ENCODE assay signal across 22 cellular contexts in genomic region chr19:48890551-48890950, GRCh38. TPM values are rescaled to one million over a fixed set of nuclear protein-coding genes. Genes with fewer than 3 reads are reported as not detected.
DNase-seq lines count a peak whose midpoint lies in the region; ATAC-seq, FAIRE-seq and TF ChIP-seq lines count a peak whose summit lies in the region.
"Had no signal": no experiment of that assay in that cellular context is flagged by ENCODE, and none has a peak within 500 bp of the region (broad histone marks: within the 10 kb centered on the region; RNA-seq: fewer than 3 reads in every experiment).

No MANE protein-coding gene starts in this region.

- H3K9ac ChIP-seq in GM12878 (ENCODE audit: control insufficient read depth, insufficient read depth, low read length) (no peak overlapping the region), mesenchymal stem cell (ENCODE audit: low read length) (no peak overlapping the region)
- H3K9ac ChIP-seq: BLaER1, GM23248 had no signal

- no peak overlapping the region for H2BK15ac ChIP-seq in mesenchymal stem cell (ENCODE audit: low read depth, poor library complexity, severe bottlenecking)

- H2BK5ac ChIP-seq in mesenchymal stem cell (ENCODE audit: low read depth, low read length, poor library complexity, severe bottlenecking) = no peak overlapping the region

- H3K4me2 ChIP-seq in GM12878 (ENCODE audit: control insufficient read depth, insufficient read depth) (no peak overlapping the region), mesenchymal stem cell (ENCODE audit: low read length, poor library complexity, severe bottlenecking) (no peak overlapping the region)

- H2AFZ ChIP-seq in GM12878 (ENCODE audit: control insufficient read depth, low read depth, low read length) (no peak overlapping the region), mesenchymal stem cell (ENCODE audit: low read depth, low read length) (no peak overlapping the region)
- H2AFZ ChIP-seq: GM23248 had no signal

- no peaks in the 10 kb centered on the region for H3K36me3 Mint-ChIP-seq in activated T-helper 1 cell treated with anti-CD3 and anti-CD28 coated beads, Interleukin-12 subunit alpha, Interleukin-12 subunit beta, Interleukin-2, Interleukin-4 antibody, amounts not matched to agents 30 ng/mL and 10 ng/mL and 1 ng/mL, durations not matched to agents 14 hours and 24 hours and 36 hours (ENCODE audit: low read depth)
- H3K36me3 Mint-ChIP-seq: CD4-positive, alpha-beta memory T cell had no signal

- no peak for TF ChIP-seq EP300 in GM12878 (IDR thresholded peaks at IDR 0.05; ENCODE audit: borderline replicate concordance in 1 of 2, control insufficient read depth in 1 of 2, low read depth in 2 of 2, low read length in 2 of 2)

- SMC1A ChIA-PET in GM12878 (lab: Charles Lee; ENCODE audit: uncharacterized antibody, unreplicated experiment) = interaction anchor here (1.9 kb wide), 1 partner anchor 15 kb away, joined by 4 read pairs; no protein-coding TSS in a partner anchor

- H4K91ac ChIP-seq in mesenchymal stem cell (ENCODE audit: low read length) = no peak overlapping the region

- RAD21 ChIA-PET in GM12878 (lab: Charles Lee; ENCODE audit: unreplicated experiment) = interaction anchor here (0.7 kb wide), 1 partner anchor 556 kb away, joined by 3 read pairs; no protein-coding TSS in a partner anchor

- no TSS peak for BruUV-seq in GM12878 (replicated peaks; lab: Mats Ljungman, UMichigan)

- no peaks in the 10 kb centered on the region for H3K27me3 ChIP-seq in GM12878 (replicated peaks in 1 of 2; ENCODE audit: control insufficient read depth in 2 of 2, insufficient read depth in 2 of 2, low read length in 1 of 2)
- peaks cover 0 to 9% of the 10 kb centered on the region in 2 experiments for H3K27me3 ChIP-seq in mesenchymal stem cell (ENCODE audit: control insufficient read depth in 1 of 2, insufficient read depth in 1 of 2, low read length in 2 of 2)

- no peaks in the 10 kb centered on the region for H3K79me1 ChIP-seq in mesenchymal stem cell (replicated peaks; ENCODE audit: low read length, poor library complexity, severe bottlenecking)

- H3K4me1 ChIP-seq in GM12878 (ENCODE audit: control insufficient read depth, insufficient read depth, low read length) (peaks cover 10% of the 10 kb centered on the region), mesenchymal stem cell (ENCODE audit: control insufficient read depth, insufficient read depth, low read depth, low read length) (peaks cover 4% of the 10 kb centered on the region)

- H3K18ac ChIP-seq in mesenchymal stem cell (ENCODE audit: low read depth in 1 of 2, low read length in 2 of 2) = no peak overlapping the region

- ATAC-seq in GM12878 (no peak), GM18858 (IDR thresholded peaks at IDR 0.05; ENCODE audit: unreplicated experiment) (no peak)

- H3K27me3 Mint-ChIP-seq in activated T-helper 1 cell treated with anti-CD3 and anti-CD28 coated beads, Interleukin-12 subunit alpha, Interleukin-12 subunit beta, Interleukin-2, Interleukin-4 antibody, amounts not matched to agents 30 ng/mL and 10 ng/mL and 1 ng/mL, durations not matched to agents 14 hours and 24 hours and 36 hours (ENCODE audit: insufficient read depth) = peaks cover 18% of the 10 kb centered on the region

- intact Hi-C loops in GM12878 (cut with micrococcal nuclease; ENCODE audit: unreplicated experiment) = no loop called here
- intact Hi-C loops in activated T-helper 1 cell treated with anti-CD3 and anti-CD28 coated beads, Interleukin-12 subunit alpha, Interleukin-12 subunit beta, Interleukin-2, Interleukin-4 antibody, amounts not matched to agents 30 ng/mL and 10 ng/mL and 1 ng/mL, durations not matched to agents 14 hours and 24 hours and 36 hours (cut with micrococcal nuclease) = no loop called here

- H3K23ac ChIP-seq in mesenchymal stem cell (ENCODE audit: low read length in 2 of 2) = no peak overlapping the region

- peak overlapping the region in 1 of 2 experiments; percentile 32 for H3K14ac ChIP-seq in mesenchymal stem cell (ENCODE audit: low read length in 2 of 2)

- H3K4me3 ChIP-seq in GM12878 (no peak overlapping the region), mesenchymal stem cell (ENCODE audit: insufficient read depth in 1 of 2, low read depth in 1 of 2, low read length in 2 of 2) (no peak overlapping the region)
- H3K4me3 ChIP-seq: BLaER1, GM23248 had no signal

- peak; percentile 50 for DNase-seq in NCI-H82 (lab: John Stamatoyannopoulos, UW)
- no peak for DNase-seq in NCI-H82 treated with DMSO at 0.1 percent for 48 hours (lab: John Stamatoyannopoulos, UW; ENCODE audit: unreplicated experiment)
- DNase-seq in GM12878 (ENCODE audit: low read depth, low spot score) = no peak
- DNase-seq in mesenchymal stem cell = no peak
- DNase-seq in activated T-helper 1 cell treated with anti-CD3 and anti-CD28 coated beads, Interleukin-12 subunit alpha, Interleukin-12 subunit beta, Interleukin-2, Interleukin-4 antibody, amounts not matched to agents 30 ng/mL and 10 ng/mL and 1 ng/mL, durations not matched to agents 14 hours and 24 hours and 36 hours (ENCODE audit: low spot score) = no peak
- no peak for DNase-seq in dermis blood vessel endothelial cell
- no peak for DNase-seq in anterior cingulate cortex (lab: John Stamatoyannopoulos, UW)
- DNase-seq: 8988T, DMS79 treated with DMSO at 0.1 percent for 48 hours, GM23248, KBM-7, NCI-H1417, NCI-H187, NCI-H2107, NCI-H510A treated with DMSO at 0.1 percent for 48 hours, NCI-H774 had no signal

- no peak for TF ChIP-seq CTCF in GM12878 (IDR thresholded peaks at IDR 0.05 in 2 of 3, conservative IDR thresholded peaks at IDR 0.05 in 1 of 3; ENCODE audit: control insufficient read depth in 2 of 3, extremely low read depth in 1 of 3, insufficient read depth in 1 of 3, low read depth in 3 of 3, low read length in 3 of 3)

- no peak overlapping the region for H2BK12ac ChIP-seq in mesenchymal stem cell (ENCODE audit: low read length in 2 of 2)

- CTCF ChIA-PET in GM12878 (lab: Yijun Ruan, JAX) = interaction anchor here (1.0 kb wide), 1 partner anchor 80 kb away, joined by 5 read pairs; no protein-coding TSS in a partner anchor

- H4K20me1 ChIP-seq in GM12878 (ENCODE audit: control insufficient read depth, insufficient read depth) = no peaks in the 10 kb centered on the region
- H4K20me1 ChIP-seq: BLaER1 had no signal

- no peak overlapping the region for H3K4ac ChIP-seq in mesenchymal stem cell (ENCODE audit: low read depth in 1 of 2, low read length in 2 of 2)

- no peaks in the 10 kb centered on the region for H3K9me3 ChIP-seq in GM12878 (replicated peaks; ENCODE audit: control insufficient read depth, insufficient read depth, low read length)
- H3K9me3 ChIP-seq in mesenchymal stem cell (ENCODE audit: control insufficient read depth, low read length) = no peaks in the 10 kb centered on the region
- H3K9me3 ChIP-seq: BLaER1 had no signal

- no peak overlapping the region for H3K27ac Mint-ChIP-seq in activated T-helper 1 cell treated with anti-CD3 and anti-CD28 coated beads, Interleukin-12 subunit alpha, Interleukin-12 subunit beta, Interleukin-2, Interleukin-4 antibody, amounts not matched to agents 30 ng/mL and 10 ng/mL and 1 ng/mL, durations not matched to agents 14 hours and 24 hours and 36 hours
- H3K27ac Mint-ChIP-seq: CD4-positive, alpha-beta memory T cell had no signal

- H3K27ac ChIP-seq in GM12878 (ENCODE audit: control insufficient read depth, insufficient read depth) = peak overlapping the region; percentile 10; the same call in 1 of the 2 replicates
- H3K27ac ChIP-seq in mesenchymal stem cell (ENCODE audit: low read length, poor library complexity, severe bottlenecking) = no peak overlapping the region
- H3K27ac ChIP-seq: BLaER1, GM23248 had no signal

- no peak overlapping the region for H4K8ac ChIP-seq in mesenchymal stem cell (ENCODE audit: low read length)

- no peaks in the 10 kb centered on the region for H3K36me3 ChIP-seq in GM12878 (ENCODE audit: control insufficient read depth in 2 of 2, insufficient read depth in 2 of 2, low read length in 1 of 2)
- no peaks in the 10 kb centered on the region for H3K36me3 ChIP-seq in mesenchymal stem cell (ENCODE audit: control insufficient read depth in 1 of 2, insufficient read depth in 2 of 2, low read depth in 1 of 2, low read length in 2 of 2)
- H3K36me3 ChIP-seq: BLaER1 had no signal

- H3K9me3 Mint-ChIP-seq in activated T-helper 1 cell treated with anti-CD3 and anti-CD28 coated beads, Interleukin-12 subunit alpha, Interleukin-12 subunit beta, Interleukin-2, Interleukin-4 antibody, amounts not matched to agents 30 ng/mL and 10 ng/mL and 1 ng/mL, durations not matched to agents 14 hours and 24 hours and 36 hours = no peaks in the 10 kb centered on the region
- H3K9me3 Mint-ChIP-seq: CD4-positive, alpha-beta memory T cell had no signal

- in situ Hi-C loops in GM12878 (cut with MboI) = no loop called here

- H3K4me1 Mint-ChIP-seq in activated T-helper 1 cell treated with anti-CD3 and anti-CD28 coated beads, Interleukin-12 subunit alpha, Interleukin-12 subunit beta, Interleukin-2, Interleukin-4 antibody, amounts not matched to agents 30 ng/mL and 10 ng/mL and 1 ng/mL, durations not matched to agents 14 hours and 24 hours and 36 hours (ENCODE audit: low read depth) = no peaks in the 10 kb centered on the region

- POLR2A ChIA-PET in GM12878 (lab: Charles Lee) = interaction anchor here (0.6 to 1.9 kb wide), 3 partner anchors 16 to 74 kb away, joined by 3 to 11 read pairs (median 5); no protein-coding TSS in a partner anchor

- no peak for TF ChIP-seq RAD21 in GM12878 (IDR thresholded peaks at IDR 0.05; ENCODE audit: insufficient read depth, low read depth, low read length)

- peak overlapping the region; percentile 16 for H2AK5ac ChIP-seq in mesenchymal stem cell (ENCODE audit: low read length, severe bottlenecking)

- FAIRE-seq in GM12878 (lab: Jason Lieb, UNC) = no peak
- FAIRE-seq: D721Med, GM19239 had no signal

- TF ChIP-seq POLR2A in GM12878 (IDR thresholded peaks at IDR 0.05; ENCODE audit: low read depth, low read length) = no peak

- H3K79me2 ChIP-seq in GM12878 (ENCODE audit: control insufficient read depth, insufficient read depth, low read length) = no peaks in the 10 kb centered on the region

- WGBS in GM12878 (ENCODE audit: insufficient coverage, insufficient replicate concordance, low lambda C conversion rate, missing lambda C conversion rate) = 72% methylated on average over 4 of the region's 4 CpGs
- whole genome bisulfite sequencing in mesenchymal stem cell = 86% methylated on average over 1 of the region's 4 CpGs

- H2BK120ac ChIP-seq in mesenchymal stem cell (ENCODE audit: low read depth, low read length) = no peak overlapping the region

- H3K4me3 Mint-ChIP-seq in activated T-helper 1 cell treated with anti-CD3 and anti-CD28 coated beads, Interleukin-12 subunit alpha, Interleukin-12 subunit beta, Interleukin-2, Interleukin-4 antibody, amounts not matched to agents 30 ng/mL and 10 ng/mL and 1 ng/mL, durations not matched to agents 14 hours and 24 hours and 36 hours = no peak overlapping the region
- H3K4me3 Mint-ChIP-seq: CD4-positive, alpha-beta memory T cell had no signal

RNA-seq across cellular contexts. Expression of gene TULP2, which starts 8.0 kb away (rescaled TPM):
- total RNA-seq in GM12878 (2013; cell fraction: nucleolus; rRNA removed) = 0.64 and 1.1 TPM in 2 replicates
- total RNA-seq in GM12878 (2014; rRNA removed) (0.49 and 0.56 TPM in 2 replicates), GM12878 (2014; rRNA removed; fragmentation: Illumina TruSeq; extraction: Trizol) (0.14 and 0.22 TPM in 2 replicates), GM12878 (2021) (0.82 and 1.2 TPM in 2 replicates), dermis blood vessel endothelial cell (0.34 TPM in 1 of 2 replicates, not detected in the other)
- 0.28 TPM for polyA plus RNA-seq in GM12878 (2011; ENCODE audit: low read depth)
- polyA plus RNA-seq in GM12878 (2011; rRNA removed) (0.26 and 0.45 TPM in 2 replicates), GM12878 (2014; fragmentation: Illumina TruSeq; extraction: Trizol) (0.31 and 0.57 TPM in 2 replicates), GM12878 (2014; fragmentation: Nextera tagmentation; extraction: Ambion mirVana) (under 1 TPM in 1 of 2 experiments, not detected in 1; 0.62 TPM), GM12878 (2014; rRNA removed) (0.69 and 1.5 TPM in 2 replicates), GM12878 (2016; fragmentation: Nextera tagmentation; extraction: Ambion mirVana) (under 1 TPM; 0.17 to 0.18 TPM)
- 0.28 and 0.51 TPM in 2 replicates for polyA plus RNA-seq in GM12878 (2011; cell fraction: cytosol; rRNA removed)
- 0.19 and 0.40 TPM in 2 replicates for polyA plus RNA-seq in GM12878 (2011; cell fraction: nucleus; rRNA removed)
- polyA plus RNA-seq in GM12878 (2012) = 0.70 and 0.84 TPM in 2 replicates
- 0.15 and 0.52 TPM in 2 replicates for polyA minus RNA-seq in GM12878 (2011; rRNA and poly(A)+ RNA removed)
- polyA minus RNA-seq in GM12878 (2011; cell fraction: cytosol; rRNA and poly(A)+ RNA removed) = not detected in 2 replicates
- polyA minus RNA-seq in GM12878 (2011; cell fraction: nucleus; rRNA and poly(A)+ RNA removed) = 0.12 TPM in 1 of 2 replicates, not detected in the other
- polyA plus RNA-seq in mesenchymal stem cell (2013, experiment 1 of 2) = 0.01 TPM
- polyA plus RNA-seq in mesenchymal stem cell (2013, experiment 2 of 2) = not detected
- total RNA-seq in activated T-helper 1 cell treated with anti-CD3 and anti-CD28 coated beads, Interleukin-12 subunit alpha, Interleukin-12 subunit beta, Interleukin-2, Interleukin-4 antibody, amounts not matched to agents 30 ng/mL and 10 ng/mL and 1 ng/mL, durations not matched to agents 14 hours and 24 hours and 36 hours = not detected in 2 replicates
- total RNA-seq: CD4-positive, alpha-beta memory T cell; G401; GM23248 had no signal
- polyA plus RNA-seq: CD4-positive, alpha-beta memory T cell; GM23248 had no signal

RNA-seq across cellular contexts. Expression of gene NUCB1, which starts 9.6 kb away (rescaled TPM):
- total RNA-seq in GM12878 (2013; cell fraction: nucleolus; rRNA removed) = 118 and 121 TPM in 2 replicates
- total RNA-seq in GM12878 (2014; rRNA removed) (41.8 and 48.6 TPM in 2 replicates), GM12878 (2014; rRNA removed; fragmentation: Illumina TruSeq; extraction: Trizol) (31.7 and 33.0 TPM in 2 replicates), GM12878 (2021) (80.2 and 82.4 TPM in 2 replicates), dermis blood vessel endothelial cell (167 and 333 TPM in 2 replicates)
- polyA plus RNA-seq in GM12878 (2011; ENCODE audit: low read depth) = 41.2 TPM
- polyA plus RNA-seq in GM12878 (2011; rRNA removed) (19.3 and 40.3 TPM in 2 replicates), GM12878 (2014; fragmentation: Illumina TruSeq; extraction: Trizol) (13.9 and 32.5 TPM in 2 replicates), GM12878 (2014; fragmentation: Nextera tagmentation; extraction: Ambion mirVana) (1 to 10 TPM; 1.8 to 3.2 TPM), GM12878 (2014; rRNA removed) (77.7 and 94.2 TPM in 2 replicates), GM12878 (2016; fragmentation: Nextera tagmentation; extraction: Ambion mirVana) (100 to 1,000 TPM; 112 TPM)
- polyA plus RNA-seq in GM12878 (2011; cell fraction: cytosol; rRNA removed) = 53.1 and 63.0 TPM in 2 replicates
- 77.6 and 86.5 TPM in 2 replicates for polyA plus RNA-seq in GM12878 (2011; cell fraction: nucleus; rRNA removed)
- 97.8 and 107 TPM in 2 replicates for polyA plus RNA-seq in GM12878 (2012)
- polyA minus RNA-seq in GM12878 (2011; rRNA and poly(A)+ RNA removed) = 14.6 and 32.7 TPM in 2 replicates
- 16.6 and 18.4 TPM in 2 replicates for polyA minus RNA-seq in GM12878 (2011; cell fraction: cytosol; rRNA and poly(A)+ RNA removed)
- polyA minus RNA-seq in GM12878 (2011; cell fraction: nucleus; rRNA and poly(A)+ RNA removed) = 15.7 and 20.2 TPM in 2 replicates
- polyA plus RNA-seq in mesenchymal stem cell (2013, experiment 1 of 2) = 185 TPM
- 179 TPM for polyA plus RNA-seq in mesenchymal stem cell (2013, experiment 2 of 2)
- total RNA-seq in activated T-helper 1 cell treated with anti-CD3 and anti-CD28 coated beads, Interleukin-12 subunit alpha, Interleukin-12 subunit beta, Interleukin-2, Interleukin-4 antibody, amounts not matched to agents 30 ng/mL and 10 ng/mL and 1 ng/mL, durations not matched to agents 14 hours and 24 hours and 36 hours = 117 and 122 TPM in 2 replicates

RNA-seq across cellular contexts. Expression of gene PPP1R15A, which starts 18.3 kb away (rescaled TPM):
- total RNA-seq in GM12878 (2013; cell fraction: nucleolus; rRNA removed) = 90.5 and 94.5 TPM in 2 replicates
- total RNA-seq in GM12878 (2014; rRNA removed) = 23.9 and 26.3 TPM in 2 replicates
- total RNA-seq in GM12878 (2014; rRNA removed; fragmentation: Illumina TruSeq; extraction: Trizol) = 21.0 and 22.2 TPM in 2 replicates
- 30.0 and 30.6 TPM in 2 replicates for total RNA-seq in GM12878 (2021)
- polyA plus RNA-seq in GM12878 (2011; ENCODE audit: low read depth) = 32.8 TPM
- polyA plus RNA-seq in GM12878 (2011; rRNA removed) = 18.6 and 19.1 TPM in 2 replicates
- polyA plus RNA-seq in GM12878 (2011; cell fraction: cytosol; rRNA removed) = 16.9 and 21.8 TPM in 2 replicates
- polyA plus RNA-seq in GM12878 (2011; cell fraction: nucleus; rRNA removed) = 34.4 and 42.1 TPM in 2 replicates
- polyA plus RNA-seq in GM12878 (2012) = 64.8 and 69.0 TPM in 2 replicates
- 28.0 and 29.9 TPM in 2 replicates for polyA plus RNA-seq in GM12878 (2014; fragmentation: Illumina TruSeq; extraction: Trizol)
- under 1 TPM; 0.68 to 0.90 TPM for polyA plus RNA-seq in GM12878 (2014; fragmentation: Nextera tagmentation; extraction: Ambion mirVana)
- 28.5 and 29.0 TPM in 2 replicates for polyA plus RNA-seq in GM12878 (2014; rRNA removed)
- 10 to 100 TPM; 44.1 to 50.8 TPM for polyA plus RNA-seq in GM12878 (2016; fragmentation: Nextera tagmentation; extraction: Ambion mirVana)
- 11.3 and 16.8 TPM in 2 replicates for polyA minus RNA-seq in GM12878 (2011; rRNA and poly(A)+ RNA removed)
- 7.4 and 12.2 TPM in 2 replicates for polyA minus RNA-seq in GM12878 (2011; cell fraction: cytosol; rRNA and poly(A)+ RNA removed)
- polyA minus RNA-seq in GM12878 (2011; cell fraction: nucleus; rRNA and poly(A)+ RNA removed) = 19.8 and 24.3 TPM in 2 replicates
- 121 TPM for polyA plus RNA-seq in mesenchymal stem cell (2013, experiment 1 of 2)
- 118 TPM for polyA plus RNA-seq in mesenchymal stem cell (2013, experiment 2 of 2)
- 53.1 and 53.7 TPM in 2 replicates for total RNA-seq in activated T-helper 1 cell treated with anti-CD3 and anti-CD28 coated beads, Interleukin-12 subunit alpha, Interleukin-12 subunit beta, Interleukin-2, Interleukin-4 antibody, amounts not matched to agents 30 ng/mL and 10 ng/mL and 1 ng/mL, durations not matched to agents 14 hours and 24 hours and 36 hours
- total RNA-seq in dermis blood vessel endothelial cell = 39.2 and 59.6 TPM in 2 replicates

RNA-seq across cellular contexts. Expression of gene PLEKHA4, which starts 22.1 kb away (rescaled TPM):
- 1.8 and 2.3 TPM in 2 replicates for total RNA-seq in GM12878 (2013; cell fraction: nucleolus; rRNA removed)
- total RNA-seq in GM12878 (2014; rRNA removed) (5.0 and 7.5 TPM in 2 replicates), GM12878 (2014; rRNA removed; fragmentation: Illumina TruSeq; extraction: Trizol) (3.1 and 3.3 TPM in 2 replicates), GM12878 (2021) (6.5 and 7.1 TPM in 2 replicates), dermis blood vessel endothelial cell (2.6 and 6.5 TPM in 2 replicates)
- 4.3 TPM for polyA plus RNA-seq in GM12878 (2011; ENCODE audit: low read depth)
- polyA plus RNA-seq in GM12878 (2011; rRNA removed) (1.9 and 2.3 TPM in 2 replicates), GM12878 (2014; fragmentation: Illumina TruSeq; extraction: Trizol) (1.5 and 3.5 TPM in 2 replicates), GM12878 (2014; fragmentation: Nextera tagmentation; extraction: Ambion mirVana) (under 1 TPM in 1 of 2 experiments, not detected in 1; 0.13 TPM), GM12878 (2014; rRNA removed) (5.4 and 6.4 TPM in 2 replicates), GM12878 (2016; fragmentation: Nextera tagmentation; extraction: Ambion mirVana) (10 to 100 TPM in 1 of 2 experiments, 1 to 10 TPM in 1; 7.8 to 10.0 TPM)
- 2.1 and 2.8 TPM in 2 replicates for polyA plus RNA-seq in GM12878 (2011; cell fraction: cytosol; rRNA removed)
- polyA plus RNA-seq in GM12878 (2011; cell fraction: nucleus; rRNA removed) = 1.7 and 3.2 TPM in 2 replicates
- 13.4 and 14.8 TPM in 2 replicates for polyA plus RNA-seq in GM12878 (2012)
- polyA minus RNA-seq in GM12878 (2011; rRNA and poly(A)+ RNA removed) = 0.66 and 0.82 TPM in 2 replicates
- polyA minus RNA-seq in GM12878 (2011; cell fraction: cytosol; rRNA and poly(A)+ RNA removed) = 1.4 TPM in 1 of 2 replicates, not detected in the other
- polyA minus RNA-seq in GM12878 (2011; cell fraction: nucleus; rRNA and poly(A)+ RNA removed) = 0.36 and 1.4 TPM in 2 replicates
- 20.7 TPM for polyA plus RNA-seq in mesenchymal stem cell (2013, experiment 1 of 2)
- 20.0 TPM for polyA plus RNA-seq in mesenchymal stem cell (2013, experiment 2 of 2)
- total RNA-seq in activated T-helper 1 cell treated with anti-CD3 and anti-CD28 coated beads, Interleukin-12 subunit alpha, Interleukin-12 subunit beta, Interleukin-2, Interleukin-4 antibody, amounts not matched to agents 30 ng/mL and 10 ng/mL and 1 ng/mL, durations not matched to agents 14 hours and 24 hours and 36 hours = 1.4 and 1.9 TPM in 2 replicates

RNA-seq across cellular contexts. Expression of gene DHDH, which starts 42.9 kb away (rescaled TPM):
- not detected in 2 replicates for total RNA-seq in GM12878 (2013; cell fraction: nucleolus; rRNA removed)
- total RNA-seq in GM12878 (2014; rRNA removed) (not detected in 2 replicates), GM12878 (2014; rRNA removed; fragmentation: Illumina TruSeq; extraction: Trizol) (not detected in 2 replicates), GM12878 (2021) (not detected in 2 replicates), dermis blood vessel endothelial cell (not detected in 2 replicates)
- not detected for polyA plus RNA-seq in GM12878 (2011; ENCODE audit: low read depth)
- polyA plus RNA-seq in GM12878 (2011; rRNA removed) (0.15 and 0.23 TPM in 2 replicates), GM12878 (2014; fragmentation: Illumina TruSeq; extraction: Trizol) (not detected in 2 replicates), GM12878 (2014; fragmentation: Nextera tagmentation; extraction: Ambion mirVana) (under 1 TPM in 1 of 2 experiments, not detected in 1; 0.13 TPM), GM12878 (2014; rRNA removed) (0.19 TPM in 1 of 2 replicates, not detected in the other), GM12878 (2016; fragmentation: Nextera tagmentation; extraction: Ambion mirVana) (under 1 TPM in 1 of 2 experiments, not detected in 1; 0.21 TPM)
- 0.25 and 0.28 TPM in 2 replicates for polyA plus RNA-seq in GM12878 (2011; cell fraction: cytosol; rRNA removed)
- polyA plus RNA-seq in GM12878 (2011; cell fraction: nucleus; rRNA removed) = 0.16 and 0.26 TPM in 2 replicates
- 1.1 and 1.2 TPM in 2 replicates for polyA plus RNA-seq in GM12878 (2012)
- polyA minus RNA-seq in GM12878 (2011; rRNA and poly(A)+ RNA removed) = not detected in 2 replicates
- not detected in 2 replicates for polyA minus RNA-seq in GM12878 (2011; cell fraction: cytosol; rRNA and poly(A)+ RNA removed)
- not detected in 2 replicates for polyA minus RNA-seq in GM12878 (2011; cell fraction: nucleus; rRNA and poly(A)+ RNA removed)
- polyA plus RNA-seq in mesenchymal stem cell (2013, experiment 1 of 2) = not detected
- polyA plus RNA-seq in mesenchymal stem cell (2013, experiment 2 of 2) = 0.04 TPM
- not detected in 2 replicates for total RNA-seq in activated T-helper 1 cell treated with anti-CD3 and anti-CD28 coated beads, Interleukin-12 subunit alpha, Interleukin-12 subunit beta, Interleukin-2, Interleukin-4 antibody, amounts not matched to agents 30 ng/mL and 10 ng/mL and 1 ng/mL, durations not matched to agents 14 hours and 24 hours and 36 hours
- total RNA-seq: GM23248 had no signal
- polyA plus RNA-seq: GM23248 had no signal
